8 cellular contexts compared by ENCODE assay signal in genomic region chr11:88414981-88415391, GRCh38.
DNase-seq lines count a peak whose midpoint lies in the region; ATAC-seq and TF ChIP-seq lines count a peak whose summit lies in the region.
"Had no signal": no experiment of that assay in that cellular context is flagged by ENCODE, and none has a peak within 500 bp of the region (broad histone marks: within the 10 kb centered on the region; RNA-seq: fewer than 3 reads in every experiment).

No MANE protein-coding gene starts in this region.

- H3K27me3 ChIP-seq in Karpas-422 (ENCODE audit: low read length), result 0 out of 2 replicates have a peak, but pooled peaks cover 3% of the 10 kb centered on the region

- H3K4me2 ChIP-seq in Karpas-422 (ENCODE audit: low read depth, low read length, poor library complexity, severe bottlenecking), result no peak overlapping the region

- H3K9me2 ChIP-seq in Karpas-422 (replicated peaks; ENCODE audit: insufficient read depth, low read length), result no peaks in the 10 kb centered on the region

- no peak for TF ChIP-seq POLR2A in erythroblast (IDR thresholded peaks at IDR 0.05; ENCODE audit: low read length)

- no peaks in the 10 kb centered on the region for H3K9me3 ChIP-seq in Karpas-422 (ENCODE audit: low read length)

- no peak for TF ChIP-seq CTCF in GM12865 (IDR thresholded peaks at IDR 0.05; ENCODE audit: insufficient read depth, low read depth, low read length, missing control alignments)

- H3K4me1 Mint-ChIP-seq in immature natural killer cell, result peaks cover 69 to 92% of the 10 kb centered on the region in 2 donors

- no peak overlapping the region for H3K27ac ChIP-seq in Karpas-422 (ENCODE audit: low read length)

- no peak overlapping the region for H2AFZ ChIP-seq in Karpas-422 (ENCODE audit: low read length)

- no peak overlapping the region for H3K4me3 ChIP-seq in GM12865 (ENCODE audit: low read depth, low read length)
- no peak overlapping the region for H3K4me3 ChIP-seq in Karpas-422 (ENCODE audit: low read length)

- ATAC-seq in HG02870 (IDR thresholded peaks at IDR 0.05; ENCODE audit: unreplicated experiment), result peak; percentile 28
- no peak for ATAC-seq in HG03025 (IDR thresholded peaks at IDR 0.05; ENCODE audit: low FRiP score, unreplicated experiment)

- peak overlapping the region; percentile 60 to 88 (median 78) for H3K27ac Mint-ChIP-seq in immature natural killer cell
- H3K27ac Mint-ChIP-seq: memory B cell had no signal

- peaks cover 0 to 3% (median 0%) of the 10 kb centered on the region in 3 donors for H3K27me3 Mint-ChIP-seq in immature natural killer cell (ENCODE audit: low read depth in 3 of 3)
- H3K27me3 Mint-ChIP-seq: memory B cell had no signal

- H3K36me3 ChIP-seq in Karpas-422 (ENCODE audit: insufficient read depth, low read length), result no peaks in the 10 kb centered on the region

- DNase-seq in GM12865 (ENCODE audit: low read depth), result peak; percentile 27
- DNase-seq in SW480 (ENCODE audit: low spot score), result peak; percentile 11
- DNase-seq in immature natural killer cell, result peak; percentile 63 to 65 (median 63)
- no peak for DNase-seq in erythroblast (lab: John Stamatoyannopoulos, UW)
- no peak for DNase-seq in Karpas-422

- no peaks in the 10 kb centered on the region for H3K4me1 ChIP-seq in Karpas-422 (ENCODE audit: low read length)

- H4K20me1 ChIP-seq in Karpas-422 (ENCODE audit: insufficient read depth, low read depth, low read length), result no peaks in the 10 kb centered on the region

- H3K36me3 Mint-ChIP-seq in immature natural killer cell, result peaks cover 0 to 3% (median 0%) of the 10 kb centered on the region in 3 donors
- H3K36me3 Mint-ChIP-seq: memory B cell had no signal

- H3K9ac ChIP-seq in Karpas-422 (ENCODE audit: low read length), result no peak overlapping the region

- H3K79me2 ChIP-seq in Karpas-422 (ENCODE audit: low read length), result no peaks in the 10 kb centered on the region

- H3K4me3 Mint-ChIP-seq in immature natural killer cell, result peak overlapping the region; percentile 77 to 89 (median 81)
- H3K4me3 Mint-ChIP-seq: memory B cell had no signal

- H3K9me3 Mint-ChIP-seq in immature natural killer cell, result no peaks in the 10 kb centered on the region
- H3K9me3 Mint-ChIP-seq: memory B cell had no signal

Comparison
In these comparisons a context has a peak if more than half of its experiments do, and no peak if none do; other contexts are left out.
1. DNase-seq: peak in GM12865 (single experiment), SW480 (single experiment) and immature natural killer cell (3 of 3); none in erythroblast (0 of 2) and Karpas-422 (single experiment).